Comparison of ENCODE assay signal across 8 cellular contexts in genomic region chr13:98454389-98454881, GRCh38.
DNase-seq lines count a peak whose midpoint lies in the region; ATAC-seq and TF ChIP-seq lines count a peak whose summit lies in the region.

No MANE protein-coding gene starts in this region.

- ATAC-seq in esophagus mucosa (peak; percentile 14), natural killer cell (no peak), HG03469 (IDR thresholded peaks at IDR 0.05; ENCODE audit: unreplicated experiment) (no peak)

- H3K36me3 Mint-ChIP-seq in endothelial cell (ENCODE audit: low read depth, unreplicated experiment) (peaks cover 46% of the 10 kb centered on the region), natural killer cell (no peaks in the 10 kb centered on the region)

- H3K4me1 ChIP-seq in Peyer's patch (peaks cover 0 to 16% (median 0%) of the 10 kb centered on the region in 4 donors), osteoblast (ENCODE audit: insufficient read depth, low read length) (peaks cover 55% of the 10 kb centered on the region)

- DNase-seq in COR-L47 (lab: John Stamatoyannopoulos, UW) (peak; percentile 71), Peyer's patch (no peak), osteoblast (ENCODE audit: insufficient read length, low spot score, missing footprints) (peak; percentile 95), endothelial cell (ENCODE audit: low spot score) (no peak), natural killer cell (no peak)
- DNase-seq in activated CD8-positive, alpha-beta memory T cell treated with anti-CD3 and anti-CD28 coated beads, Interleukin-2, amount 50 U/mL, for 4 hours = no peak

- H3K4me3 ChIP-seq in Peyer's patch = no peak overlapping the region
- H3K4me3 ChIP-seq in osteoblast (ENCODE audit: insufficient read depth, low read length) = no peak overlapping the region

- no peak overlapping the region for H2AFZ ChIP-seq in osteoblast (ENCODE audit: low read length)

- H3K27ac Mint-ChIP-seq in endothelial cell (ENCODE audit: unreplicated experiment) (no peak overlapping the region), natural killer cell (no peak overlapping the region)

- no peaks in the 10 kb centered on the region for H3K27me3 ChIP-seq in Peyer's patch
- no peaks in the 10 kb centered on the region for H3K27me3 ChIP-seq in osteoblast (ENCODE audit: insufficient read depth, low read length)

- H3K9me3 ChIP-seq in Peyer's patch (no peaks in the 10 kb centered on the region), osteoblast (ENCODE audit: low read depth, low read length) (no peaks in the 10 kb centered on the region)

- no peak for TF ChIP-seq POLR2A in Peyer's patch (IDR thresholded peaks at IDR 0.05)

- H3K9me3 Mint-ChIP-seq in endothelial cell (ENCODE audit: unreplicated experiment) (no peaks in the 10 kb centered on the region), natural killer cell (no peaks in the 10 kb centered on the region)

- H3K4me2 ChIP-seq in osteoblast (ENCODE audit: insufficient read depth, low read length) = peak overlapping the region; percentile 57

- no peak overlapping the region for H3K4me3 Mint-ChIP-seq in endothelial cell (ENCODE audit: unreplicated experiment)
- H3K4me3 Mint-ChIP-seq in natural killer cell = no peak overlapping the region

- H3K79me2 ChIP-seq in osteoblast (ENCODE audit: insufficient read depth, low read length) = peaks cover 34% of the 10 kb centered on the region

- peaks cover 23% of the 10 kb centered on the region for H3K4me1 Mint-ChIP-seq in endothelial cell (ENCODE audit: unreplicated experiment)
- H3K4me1 Mint-ChIP-seq in natural killer cell = peaks cover 13 to 14% of the 10 kb centered on the region in 2 donors

- no peaks in the 10 kb centered on the region for H4K20me1 ChIP-seq in osteoblast (ENCODE audit: insufficient read depth, low read length)

- H3K27me3 Mint-ChIP-seq in endothelial cell (ENCODE audit: unreplicated experiment) = peaks cover 6% of the 10 kb centered on the region
- H3K27me3 Mint-ChIP-seq in natural killer cell (ENCODE audit: low read depth in 2 of 2) = no peaks in the 10 kb centered on the region

- TF ChIP-seq CTCF in Peyer's patch (IDR thresholded peaks at IDR 0.05) (no peak), osteoblast (IDR thresholded peaks at IDR 0.05; ENCODE audit: extremely low read depth, low read depth, low read length) (no peak), endothelial cell (IDR thresholded peaks at IDR 0.05; ENCODE audit: unreplicated experiment) (no peak), natural killer cell (IDR thresholded peaks at IDR 0.05) (no peak)

- intact Hi-C loops in natural killer cell (cut with micrococcal nuclease) = no loop called here

- H3K36me3 ChIP-seq in Peyer's patch = peaks cover 0 to 83% (median under 1%) of the 10 kb centered on the region in 3 donors
- H3K36me3 ChIP-seq in osteoblast (ENCODE audit: insufficient read depth, low read length) = peaks cover 41% of the 10 kb centered on the region

- H3K27ac ChIP-seq in Peyer's patch (peak overlapping the region in 3 of 4 donors; percentile 15 to 74 (median 57)), osteoblast (ENCODE audit: low read depth, low read length) (peak overlapping the region; percentile 96)

Comparison
In these comparisons a context has a peak if more than half of its experiments do, and no peak if none do; other contexts are left out.
1. DNase-seq: peak in COR-L47 (single experiment) and osteoblast (single experiment); none in Peyer's patch (0 of 3), activated CD8-positive, alpha-beta memory T cell treated with anti-CD3 and anti-CD28 coated beads, Interleukin-2, amount 50 U/mL, for 4 hours (single experiment), endothelial cell (single experiment) and natural killer cell (single experiment).